In genomic region chr10:101818958-101819633, GRCh38 we compare ENCODE assay signal across 1 cellular context.
TF ChIP-seq lines count a peak whose summit lies in the region.

No MANE protein-coding gene starts in this region.

TF ChIP-seq in WTC11, 78 proteins besides CTCF, POLR2A, EP300 and RAD21 (continued from another document):
- TF ChIP-seq MYBL2 (CRISPR knock-in tag; IDR thresholded peaks at IDR 0.05) (no peak), GTF2I (CRISPR knock-in tag; conservative IDR thresholded peaks at IDR 0.05) (no peak), ZNF425 (CRISPR knock-in tag; conservative IDR thresholded peaks at IDR 0.05) (no peak), AFF4 (CRISPR knock-in tag; IDR thresholded peaks at IDR 0.05; ENCODE audit: borderline replicate concordance) (no peak), SOX15 (CRISPR knock-in tag; IDR thresholded peaks at IDR 0.05) (no peak)
TF ChIP-seq in WTC11: peak in this region for 0.
